In genomic region chr13:40228486-40228885, GRCh38 we compare ENCODE assay signal across 25 cellular contexts.
DNase-seq lines count a peak whose midpoint lies in the region; ATAC-seq and FAIRE-seq lines count a peak whose summit lies in the region.
"Had no signal": no experiment of that assay in that cellular context is flagged by ENCODE, and none has a peak within 500 bp of the region (broad histone marks: within the 10 kb centered on the region; RNA-seq: fewer than 3 reads in every experiment).

No MANE protein-coding gene starts in this region.

- H3K27ac ChIP-seq in subcutaneous abdominal adipose tissue (ENCODE audit: low read depth, low read length) = peak overlapping the region; percentile 6
- H3K27ac ChIP-seq: brain microvascular endothelial cell, epithelial cell of prostate, left lung, psoas muscle, skin epidermis, WERI-Rb-1 had no signal

- intact Hi-C loops in left ventricle myocardium superior (cut with micrococcal nuclease) = no loop called here

- DNase-seq in NCI-H446 treated with DMSO at 0.1 percent for 48 hours (lab: John Stamatoyannopoulos, UW) (peak; percentile 45), left ventricle myocardium superior (no peak)
- DNase-seq in activated naive CD8-positive, alpha-beta T cell treated with anti-CD3 and anti-CD28 coated beads, Interleukin-2, amount 50 U/mL, for 24 hours = no peak
- DNase-seq in activated CD4-positive, alpha-beta T cell treated with anti-CD3 and anti-CD28 coated beads, Interleukin-2, amount 50 U/mL, for 48 hours = no peak
- DNase-seq: activated CD4-positive, alpha-beta T cell treated with anti-CD3 and anti-CD28 coated beads, Interleukin-2, amount 10 ng/mL, durations not matched to agents 24 days and 14 days; activated naive CD4-positive, alpha-beta T cell treated with anti-CD3 and anti-CD28 coated beads for 36 hours; activated T-cell treated with anti-CD3 and anti-CD28 coated beads, Interleukin-2, amount 50 U/mL, for 48 hours; amniotic stem cell; brain microvascular endothelial cell; Calu3; left lung; midbrain; naive thymus-derived CD4-positive, alpha-beta T cell; PC-3; psoas muscle; SHP77; SW 1271; T-helper 9 cell; WERI-Rb-1 had no signal

- H3K27me3 ChIP-seq in subcutaneous abdominal adipose tissue (ENCODE audit: control insufficient read depth in 5 of 5, insufficient read depth in 4 of 5, low read length in 5 of 5) = no peaks in the 10 kb centered on the region
- H3K27me3 ChIP-seq: brain microvascular endothelial cell, left lung had no signal

- no peaks in the 10 kb centered on the region for H3K9me3 ChIP-seq in subcutaneous abdominal adipose tissue (ENCODE audit: control insufficient read depth in 5 of 5, low read length in 5 of 5)
- H3K9me3 ChIP-seq: left lung, psoas muscle had no signal

- peak; percentile 66 for FAIRE-seq in endometrium (lab: Jason Lieb, UNC)

- no peaks in the 10 kb centered on the region for H3K36me3 Mint-ChIP-seq in activated naive CD8-positive, alpha-beta T cell treated with anti-CD3 and anti-CD28 coated beads, Interleukin-2, amount 50 U/mL, for 24 hours (ENCODE audit: low read depth)
- H3K36me3 Mint-ChIP-seq: CD14-positive monocyte had no signal

- H3K4me1 Mint-ChIP-seq in activated naive CD8-positive, alpha-beta T cell treated with anti-CD3 and anti-CD28 coated beads, Interleukin-2, amount 50 U/mL, for 24 hours = peaks cover 21% of the 10 kb centered on the region
- H3K4me1 Mint-ChIP-seq: CD14-positive monocyte had no signal

- H3K36me3 ChIP-seq in subcutaneous abdominal adipose tissue (ENCODE audit: control insufficient read depth in 5 of 5, insufficient read depth in 5 of 5, low read length in 5 of 5) = no peaks in the 10 kb centered on the region
- H3K36me3 ChIP-seq: brain microvascular endothelial cell, left lung, WERI-Rb-1 had no signal

- ATAC-seq in left ventricle myocardium superior (peak; percentile 80), GM18907 (IDR thresholded peaks at IDR 0.05; ENCODE audit: unreplicated experiment) (no peak)
- ATAC-seq in activated naive CD8-positive, alpha-beta T cell treated with anti-CD3 and anti-CD28 coated beads, Interleukin-2, amount 50 U/mL, for 24 hours = no peak
- ATAC-seq: left lung; naive thymus-derived CD4-positive, alpha-beta T cell; PC-3 had no signal

- H3K27me3 Mint-ChIP-seq in activated naive CD8-positive, alpha-beta T cell treated with anti-CD3 and anti-CD28 coated beads, Interleukin-2, amount 50 U/mL, for 24 hours = no peaks in the 10 kb centered on the region
- H3K27me3 Mint-ChIP-seq: activated CD4-positive, alpha-beta T cell treated with anti-CD3 and anti-CD28 coated beads, Interleukin-2, amount 10 ng/mL, durations not matched to agents 24 days and 14 days; naive thymus-derived CD4-positive, alpha-beta T cell had no signal

- no peak overlapping the region for H3K4me3 Mint-ChIP-seq in activated naive CD8-positive, alpha-beta T cell treated with anti-CD3 and anti-CD28 coated beads, Interleukin-2, amount 50 U/mL, for 24 hours
- H3K4me3 Mint-ChIP-seq: activated CD4-positive, alpha-beta T cell treated with anti-CD3 and anti-CD28 coated beads, Interleukin-2, amount 10 ng/mL, durations not matched to agents 24 days and 14 days; activated naive CD4-positive, alpha-beta T cell treated with anti-CD3 and anti-CD28 coated beads for 36 hours; CD14-positive monocyte had no signal

- H3K4me3 ChIP-seq in subcutaneous abdominal adipose tissue (ENCODE audit: low read depth in 1 of 5, low read length in 5 of 5) = no peak overlapping the region
- H3K4me3 ChIP-seq: left lung, psoas muscle, skin epidermis had no signal

- H3K9me3 Mint-ChIP-seq in activated naive CD8-positive, alpha-beta T cell treated with anti-CD3 and anti-CD28 coated beads, Interleukin-2, amount 50 U/mL, for 24 hours = peaks cover 5% of the 10 kb centered on the region
- H3K9me3 Mint-ChIP-seq: activated naive CD4-positive, alpha-beta T cell treated with anti-CD3 and anti-CD28 coated beads for 36 hours had no signal

- H3K9ac ChIP-seq in subcutaneous abdominal adipose tissue (ENCODE audit: low read length in 5 of 5) = no peak overlapping the region

- H3K27ac Mint-ChIP-seq in activated naive CD8-positive, alpha-beta T cell treated with anti-CD3 and anti-CD28 coated beads, Interleukin-2, amount 50 U/mL, for 24 hours = no peak overlapping the region
- H3K27ac Mint-ChIP-seq: activated CD4-positive, alpha-beta T cell treated with anti-CD3 and anti-CD28 coated beads, Interleukin-2, amount 10 ng/mL, durations not matched to agents 24 days and 14 days; activated naive CD4-positive, alpha-beta T cell treated with anti-CD3 and anti-CD28 coated beads for 36 hours; CD14-positive monocyte had no signal

- H3K4me1 ChIP-seq in subcutaneous abdominal adipose tissue (ENCODE audit: control insufficient read depth in 5 of 5, insufficient read depth in 5 of 5, low read length in 5 of 5) = peaks cover 0 to 27% (median 17%) of the 10 kb centered on the region in 5 donors
- H3K4me1 ChIP-seq: left lung had no signal
